In genomic region chr2:184444217-184444616, GRCh38 we compare ENCODE assay signal across 13 cellular contexts.
DNase-seq lines count a peak whose midpoint lies in the region; ATAC-seq and TF ChIP-seq lines count a peak whose summit lies in the region.
"Had no signal": no experiment of that assay in that cellular context is flagged by ENCODE, and none has a peak within 500 bp of the region (broad histone marks: within the 10 kb centered on the region; RNA-seq: fewer than 3 reads in every experiment).

No MANE protein-coding gene starts in this region.

- no peaks in the 10 kb centered on the region for H3K27me3 Mint-ChIP-seq in natural killer cell (ENCODE audit: low read depth in 2 of 2)

- H3K36me3 Mint-ChIP-seq in natural killer cell: no peaks in the 10 kb centered on the region

- ATAC-seq in GM18519 (IDR thresholded peaks at IDR 0.05; ENCODE audit: low FRiP score, unreplicated experiment): peak; percentile 95
- peak; percentile 98 for ATAC-seq in GM21529 (IDR thresholded peaks at IDR 0.05; ENCODE audit: unreplicated experiment)
- peak; percentile 85 for ATAC-seq in HG03175 (IDR thresholded peaks at IDR 0.05; ENCODE audit: unreplicated experiment)
- no peak for ATAC-seq in natural killer cell
- ATAC-seq: lower lobe of right lung, right lobe of liver had no signal

- POLR2A ChIA-PET in RWPE1 (lab: Yijun Ruan, JAX; ENCODE audit: low non-redundant PET): no interaction called here

- TF ChIP-seq CTCF in natural killer cell (IDR thresholded peaks at IDR 0.05): no peak
- no peak for TF ChIP-seq CTCF in RWPE1 (conservative IDR thresholded peaks at IDR 0.05; ENCODE audit: low read depth)

- H3K27ac Mint-ChIP-seq in natural killer cell: no peak overlapping the region

- no peaks in the 10 kb centered on the region for H3K4me1 Mint-ChIP-seq in natural killer cell

- H3K27ac ChIP-seq in RWPE1: no peak overlapping the region
- H3K27ac ChIP-seq: lower lobe of right lung, right lobe of liver, VCaP had no signal

- peaks cover 13% of the 10 kb centered on the region in 2 donors for H3K9me3 Mint-ChIP-seq in natural killer cell

- intact Hi-C loops in natural killer cell (cut with micrococcal nuclease): no loop called here

- DNase-seq in SK-N-DZ (ENCODE audit: low spot score) (peak; percentile 4), natural killer cell (no peak), KG1 (lab: John Stamatoyannopoulos, UW) (no peak), NCI-H1105 (lab: John Stamatoyannopoulos, UW) (no peak), RWPE1 (ENCODE audit: low spot score) (no peak)
- DNase-seq: DMS153, lower lobe of right lung, NCI-H510A treated with DMSO at 0.1 percent for 48 hours, right lobe of liver had no signal

- no peak overlapping the region for H3K4me3 Mint-ChIP-seq in natural killer cell

- CTCF ChIA-PET in RWPE1 (lab: Yijun Ruan, JAX): no interaction called here

Comparison
In these comparisons a context has a peak if more than half of its experiments do, and no peak if none do; other contexts are left out.
1. ATAC-seq: peak in GM18519 (single experiment), GM21529 (single experiment) and HG03175 (single experiment); none in natural killer cell (0 of 3).